9 cellular contexts compared by ENCODE assay signal in the genomic region with DNA sequence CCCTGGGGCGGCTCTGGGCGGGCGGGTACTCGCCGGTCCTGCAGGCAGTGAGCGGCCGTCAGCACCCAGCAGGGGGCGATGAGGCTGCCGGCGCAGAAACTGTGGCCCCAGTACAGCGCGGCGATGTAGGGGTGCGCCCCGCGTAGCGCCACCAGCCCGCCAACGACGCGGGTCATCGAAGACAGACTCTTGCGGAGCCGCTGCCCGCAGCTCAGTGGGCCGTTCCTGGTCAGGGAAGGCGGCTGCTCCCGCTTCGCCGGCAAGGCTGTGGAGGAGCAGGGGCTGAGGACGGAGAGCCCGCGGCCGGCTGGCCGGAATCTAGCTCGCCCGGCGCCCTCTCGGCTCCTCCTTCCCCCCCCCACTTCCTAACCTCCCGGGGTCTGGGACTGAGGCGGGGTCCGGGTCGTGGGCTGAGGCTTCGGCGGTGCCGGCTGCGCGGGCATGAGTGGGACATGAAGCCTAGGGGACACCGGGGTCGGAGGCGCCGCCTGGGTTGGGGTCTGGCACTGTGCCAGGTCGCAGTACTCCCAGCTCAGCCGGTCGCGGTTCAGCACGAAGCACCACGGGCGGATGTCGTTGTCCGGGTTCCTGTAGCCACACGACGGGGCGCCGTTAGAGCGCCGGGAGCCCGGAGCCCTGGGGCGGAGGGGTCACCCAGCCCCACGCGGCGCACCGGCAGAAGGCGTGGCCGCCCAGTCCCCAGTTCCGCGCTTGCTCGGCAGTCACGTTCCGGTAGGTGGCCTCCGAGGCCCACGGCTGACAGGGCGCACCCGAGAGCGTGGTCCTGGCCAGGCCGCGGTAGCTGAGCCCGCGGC. TPM values are rescaled to one million over a fixed set of nuclear protein-coding genes. Genes with fewer than 3 reads are reported as not detected.
A peak's percentile ranks its signal among the peaks of the same experiment; 100 is the strongest.
DNase-seq lines count a peak whose midpoint lies in the region; ATAC-seq, FAIRE-seq and TF ChIP-seq lines count a peak whose summit lies in the region.
"Had no signal": no experiment of that assay in that cellular context is flagged by ENCODE, and none has a peak within 500 bp of the region (broad histone marks: within the 10 kb centered on the region; RNA-seq: fewer than 3 reads in every experiment).

No MANE protein-coding gene starts in this region.

- no peaks in the 10 kb centered on the region for H3K27me3 ChIP-seq in CD4-positive, alpha-beta T cell (ENCODE audit: control insufficient read depth, insufficient read depth, low read length)
- H3K27me3 ChIP-seq in endothelial cell of umbilical vein (ENCODE audit: control insufficient read depth in 2 of 2, insufficient read depth in 2 of 2, low read length in 2 of 2), result peaks cover 35 to 39% of the 10 kb centered on the region in 2 experiments
- H3K27me3 ChIP-seq in mononuclear cell (ENCODE audit: insufficient read depth, low read length), result peaks cover 44% of the 10 kb centered on the region

- peak overlapping the region; percentile 67 for H3K4me2 ChIP-seq in endothelial cell of umbilical vein (ENCODE audit: insufficient read depth, low read length)

- POLR2A ChIA-PET in CD4-positive, alpha-beta T cell (lab: Charles Lee), result interaction anchor here (0.6 to 11.0 kb wide), 23 partner anchors 11 to 218 kb away, joined by 3 to 435 read pairs (median 4); partner anchors contain the start of genes GRK6, LMAN2, PDLIM7 and PRR7
- POLR2A ChIA-PET in endothelial cell of umbilical vein (lab: Charles Lee), result interaction anchor here (0.5 to 1.8 kb wide), 5 partner anchors 22 to 93 kb away, joined by 4 to 7 read pairs (median 7); partner anchors contain the start of genes GRK6 and PDLIM7

- no peaks in the 10 kb centered on the region for H3K36me3 Mint-ChIP-seq in CD4-positive, alpha-beta T cell (ENCODE audit: low read depth)

- H3K9me3 ChIP-seq in CD4-positive, alpha-beta T cell (ENCODE audit: control insufficient read depth, low read length), result no peaks in the 10 kb centered on the region
- H3K9me3 ChIP-seq in endothelial cell of umbilical vein (replicated peaks; ENCODE audit: control insufficient read depth, insufficient read depth, low read length) (no peaks in the 10 kb centered on the region), mononuclear cell (ENCODE audit: low read depth, low read length) (no peaks in the 10 kb centered on the region)

- peak overlapping the region; percentile 97 for H2AFZ ChIP-seq in endothelial cell of umbilical vein (ENCODE audit: low read depth, low read length)

- ATAC-seq in CD4-positive, alpha-beta T cell (ENCODE audit: poor library complexity), result peak; percentile 73
- ATAC-seq in GM19324 (IDR thresholded peaks at IDR 0.05; ENCODE audit: low FRiP score, unreplicated experiment) (peak; percentile 70), HG03439 (IDR thresholded peaks at IDR 0.05; ENCODE audit: unreplicated experiment) (peak; percentile 77)

- H3K27ac Mint-ChIP-seq in CD4-positive, alpha-beta T cell, result no peak overlapping the region

- no peak overlapping the region for H3K9ac ChIP-seq in endothelial cell of umbilical vein (replicated peaks; ENCODE audit: extremely low read depth, insufficient read depth, low read length)

- CTCF ChIA-PET in CD4-positive, alpha-beta T cell (lab: Charles Lee), result interaction anchor here (0.7 to 9.7 kb wide), 31 partner anchors 9 to 290 kb away, joined by 3 to 352 read pairs (median 8); partner anchors contain the start of genes GRK6, LMAN2, PDLIM7 and PRELID1
- CTCF ChIA-PET in endothelial cell of umbilical vein (lab: Charles Lee), result interaction anchor here (0.6 to 7.1 kb wide), 40 partner anchors 9 to 294 kb away, joined by 3 to 288 read pairs (median 7); partner anchors contain the start of genes DDX41, GRK6, LMAN2 and PDLIM7

- intact Hi-C loops in CD4-positive, alpha-beta T cell (cut with DNase I, micrococcal nuclease), result loop anchor here (1.0 to 2.0 kb wide), 7 partner anchors 14 to 52 kb away; partner anchors contain the start of gene GRK6 (in 1 of the 2)
- intact Hi-C loops in endothelial cell of umbilical vein (cut with micrococcal nuclease), result loop anchor here (1.0 to 2.0 kb wide), 4 partner anchors 22 to 97 kb away; partner anchors contain the start of gene GRK6

- no peaks in the 10 kb centered on the region for H3K79me2 ChIP-seq in endothelial cell of umbilical vein (ENCODE audit: control insufficient read depth, insufficient read depth, low read length)

- DNase-seq in CD4-positive, alpha-beta T cell, result peak; percentile 76 to 85 (median 80)
- DNase-seq in NOMO-1 (lab: John Stamatoyannopoulos, UW; ENCODE audit: unreplicated experiment in 2 of 2) (peak; percentile 86 to 93), endothelial cell of umbilical vein (ENCODE audit: low read depth, low spot score) (peak; percentile 73)
- peak in 2 of 3 experiments; percentile 64 to 65 for DNase-seq in activated CD8-positive, alpha-beta memory T cell treated with anti-CD3 and anti-CD28 coated beads for 48 hours (ENCODE audit: low read depth in 2 of 3, low spot score in 2 of 3)
- peak; percentile 68 to 76 for DNase-seq in stimulated activated CD8-positive, alpha-beta memory T cell treated with anti-CD3 and anti-CD28 coated beads, Interleukin-2, amount 100 ng/mL, for 1 hour (ENCODE audit: low read depth in 2 of 2)

- H3K9me3 Mint-ChIP-seq in CD4-positive, alpha-beta T cell, result no peaks in the 10 kb centered on the region

- peaks cover 26% of the 10 kb centered on the region for H3K4me1 Mint-ChIP-seq in CD4-positive, alpha-beta T cell (ENCODE audit: low read depth)

- peak; percentile 56 for FAIRE-seq in endothelial cell of umbilical vein (lab: Jason Lieb, UNC)
- FAIRE-seq: islet of Langerhans had no signal

- H3K27ac ChIP-seq in CD4-positive, alpha-beta T cell (ENCODE audit: low read depth, low read length), result no peak overlapping the region
- H3K27ac ChIP-seq in endothelial cell of umbilical vein (ENCODE audit: insufficient read depth, low read depth, low read length), result no peak overlapping the region

- H3K36me3 ChIP-seq in endothelial cell of umbilical vein (ENCODE audit: control insufficient read depth in 2 of 2, extremely low read depth in 1 of 2, insufficient read depth in 2 of 2, low read length in 2 of 2), result no peaks in the 10 kb centered on the region

- peak; percentile 74 for TF ChIP-seq CTCF in CD4-positive, alpha-beta T cell (IDR thresholded peaks at IDR 0.05)
- TF ChIP-seq CTCF in endothelial cell of umbilical vein (IDR thresholded peaks at IDR 0.05; ENCODE audit: extremely low read depth in 1 of 2, insufficient read depth in 1 of 2, low read depth in 1 of 2, low read length in 2 of 2), result peak; percentile 81 to 87

- peak overlapping the region; percentile 87 for H3K4me3 Mint-ChIP-seq in CD4-positive, alpha-beta T cell

- peak; percentile 41 for TF ChIP-seq POLR2A in endothelial cell of umbilical vein (IDR thresholded peaks at IDR 0.05; ENCODE audit: low read depth, low read length)

- no peaks in the 10 kb centered on the region for H4K20me1 ChIP-seq in endothelial cell of umbilical vein (replicated peaks; ENCODE audit: control insufficient read depth, extremely low read depth, insufficient read depth, low read length)

- H3K9me1 ChIP-seq in endothelial cell of umbilical vein (replicated peaks; ENCODE audit: control insufficient read depth, extremely low read depth, insufficient read depth, low read length), result no peaks in the 10 kb centered on the region

- BruUV-seq in endothelial cell of umbilical vein (replicated peaks; lab: Mats Ljungman, UMichigan), result no TSS peak

- H3K4me3 ChIP-seq in endothelial cell of umbilical vein (replicated peaks in 1 of 3; ENCODE audit: insufficient read depth in 1 of 3, low read depth in 1 of 3, low read length in 3 of 3) (peak overlapping the region; percentile 27 to 42 (median 34)), mononuclear cell (ENCODE audit: low read length) (peak overlapping the region; percentile 30)

- H3K4me1 ChIP-seq in endothelial cell of umbilical vein (ENCODE audit: control insufficient read depth, extremely low read depth, insufficient read depth, low read length) (peaks cover 23% of the 10 kb centered on the region), mononuclear cell (ENCODE audit: insufficient read depth, low read length) (peaks cover 49% of the 10 kb centered on the region)

- no peaks in the 10 kb centered on the region for H3K27me3 Mint-ChIP-seq in CD4-positive, alpha-beta T cell

- dilution Hi-C loops in endothelial cell of umbilical vein (cut with MboI; ENCODE audit: extremely low pct_ligation_motif_present, low sequenced_read_pairs), result no loop called here

RNA-seq across cellular contexts. Expression of gene PFN3, which starts 3.6 kb away (rescaled TPM):
- total RNA-seq in CD4-positive, alpha-beta T cell, result not detected
- total RNA-seq in endothelial cell of umbilical vein (not detected in 2 replicates), mononuclear cell (not detected)
- not detected in 2 replicates for polyA plus RNA-seq in endothelial cell of umbilical vein
- not detected in 2 replicates for polyA plus RNA-seq in endothelial cell of umbilical vein (2011; cell fraction: cytosol; rRNA removed)
- polyA plus RNA-seq in endothelial cell of umbilical vein (2011; cell fraction: nucleus; rRNA removed), result not detected in 2 replicates
- not detected in 2 replicates for polyA plus RNA-seq in endothelial cell of umbilical vein (2012)
- polyA minus RNA-seq in endothelial cell of umbilical vein, result not detected in 2 replicates
- not detected for polyA minus RNA-seq in endothelial cell of umbilical vein (2011; cell fraction: cytosol; rRNA and poly(A)+ RNA removed)
- polyA minus RNA-seq in endothelial cell of umbilical vein (2011; cell fraction: nucleus; rRNA and poly(A)+ RNA removed), result not detected in 2 replicates

RNA-seq across cellular contexts. Expression of gene F12, which starts 5.3 kb away (rescaled TPM):
- under 1 TPM; 0.20 to 0.60 TPM for total RNA-seq in CD4-positive, alpha-beta T cell
- 1.00 and 1.4 TPM in 2 replicates for total RNA-seq in endothelial cell of umbilical vein
- polyA plus RNA-seq in endothelial cell of umbilical vein, result 1.4 and 2.7 TPM in 2 replicates
- polyA plus RNA-seq in endothelial cell of umbilical vein (2011; cell fraction: cytosol; rRNA removed), result 0.66 and 1.1 TPM in 2 replicates
- polyA plus RNA-seq in endothelial cell of umbilical vein (2011; cell fraction: nucleus; rRNA removed), result 0.73 and 0.96 TPM in 2 replicates
- polyA plus RNA-seq in endothelial cell of umbilical vein (2012), result 1.6 and 1.7 TPM in 2 replicates
- 0.24 and 0.57 TPM in 2 replicates for polyA minus RNA-seq in endothelial cell of umbilical vein
- 7.9 TPM for polyA minus RNA-seq in endothelial cell of umbilical vein (2011; cell fraction: cytosol; rRNA and poly(A)+ RNA removed)
- polyA minus RNA-seq in endothelial cell of umbilical vein (2011; cell fraction: nucleus; rRNA and poly(A)+ RNA removed), result 0.29 TPM in 1 of 2 replicates, not detected in the other
- 0.52 TPM for total RNA-seq in mononuclear cell

RNA-seq across cellular contexts. Expression of gene SLC34A1, which starts 19.8 kb away (rescaled TPM):
- total RNA-seq in CD4-positive, alpha-beta T cell, result not detected
- total RNA-seq in endothelial cell of umbilical vein (not detected in 2 replicates), mononuclear cell (0.21 TPM)
- not detected in 2 replicates for polyA plus RNA-seq in endothelial cell of umbilical vein
- polyA plus RNA-seq in endothelial cell of umbilical vein (2011; cell fraction: cytosol; rRNA removed), result not detected in 2 replicates
- not detected in 2 replicates for polyA plus RNA-seq in endothelial cell of umbilical vein (2011; cell fraction: nucleus; rRNA removed)
- not detected in 2 replicates for polyA plus RNA-seq in endothelial cell of umbilical vein (2012)
- polyA minus RNA-seq in endothelial cell of umbilical vein, result not detected in 2 replicates
- not detected for polyA minus RNA-seq in endothelial cell of umbilical vein (2011; cell fraction: cytosol; rRNA and poly(A)+ RNA removed)
- polyA minus RNA-seq in endothelial cell of umbilical vein (2011; cell fraction: nucleus; rRNA and poly(A)+ RNA removed), result not detected in 2 replicates

RNA-seq across cellular contexts. Expression of gene GRK6, which starts 22.4 kb away (rescaled TPM):
- total RNA-seq in CD4-positive, alpha-beta T cell, result 100 to 1,000 TPM; 186 to 192 TPM
- total RNA-seq in endothelial cell of umbilical vein, result 36.4 and 37.0 TPM in 2 replicates
- 22.9 and 28.9 TPM in 2 replicates for polyA plus RNA-seq in endothelial cell of umbilical vein
- 26.5 and 28.2 TPM in 2 replicates for polyA plus RNA-seq in endothelial cell of umbilical vein (2011; cell fraction: cytosol; rRNA removed)
- 28.5 and 31.3 TPM in 2 replicates for polyA plus RNA-seq in endothelial cell of umbilical vein (2011; cell fraction: nucleus; rRNA removed)
- 20.7 and 22.4 TPM in 2 replicates for polyA plus RNA-seq in endothelial cell of umbilical vein (2012)
- 17.0 and 32.8 TPM in 2 replicates for polyA minus RNA-seq in endothelial cell of umbilical vein
- polyA minus RNA-seq in endothelial cell of umbilical vein (2011; cell fraction: cytosol; rRNA and poly(A)+ RNA removed), result 11.3 TPM
- 14.8 and 26.7 TPM in 2 replicates for polyA minus RNA-seq in endothelial cell of umbilical vein (2011; cell fraction: nucleus; rRNA and poly(A)+ RNA removed)
- total RNA-seq in mononuclear cell, result 75.2 TPM

RNA-seq across cellular contexts. Expression of gene PRR7, which starts 42.6 kb away (rescaled TPM):
- 10 to 100 TPM; 23.3 to 23.5 TPM for total RNA-seq in CD4-positive, alpha-beta T cell
- 5.7 and 6.5 TPM in 2 replicates for total RNA-seq in endothelial cell of umbilical vein
- 6.6 and 10.5 TPM in 2 replicates for polyA plus RNA-seq in endothelial cell of umbilical vein
- 1.9 and 4.7 TPM in 2 replicates for polyA plus RNA-seq in endothelial cell of umbilical vein (2011; cell fraction: cytosol; rRNA removed)
- 1.9 and 2.6 TPM in 2 replicates for polyA plus RNA-seq in endothelial cell of umbilical vein (2011; cell fraction: nucleus; rRNA removed)
- 2.6 and 4.7 TPM in 2 replicates for polyA plus RNA-seq in endothelial cell of umbilical vein (2012)
- polyA minus RNA-seq in endothelial cell of umbilical vein, result 0.38 and 0.63 TPM in 2 replicates
- polyA minus RNA-seq in endothelial cell of umbilical vein (2011; cell fraction: cytosol; rRNA and poly(A)+ RNA removed), result 6.8 TPM
- polyA minus RNA-seq in endothelial cell of umbilical vein (2011; cell fraction: nucleus; rRNA and poly(A)+ RNA removed), result 0.53 and 1.8 TPM in 2 replicates
- 25.8 TPM for total RNA-seq in mononuclear cell
